ENCODE assay signal across 17 cellular contexts in genomic region chr16:11029948-11030347, GRCh38.
DNase-seq lines count a peak whose midpoint lies in the region; ATAC-seq and TF ChIP-seq lines count a peak whose summit lies in the region.
"Had no signal": no experiment of that assay in that cellular context is flagged by ENCODE, and none has a peak within 500 bp of the region (broad histone marks: within the 10 kb centered on the region; RNA-seq: fewer than 3 reads in every experiment).

No MANE protein-coding gene starts in this region.

- H3K36me3 ChIP-seq in PC-3 (ENCODE audit: low read depth, low read length) = peaks cover 9% of the 10 kb centered on the region

- no peak overlapping the region for H3K4me3 Mint-ChIP-seq in stimulated activated memory B cell treated with anti-CD40 and anti-IgM and Interleukin-4, amounts not matched to agents 10 μg/mL and 1 μg/mL and 100 μg/mL, for 72 hours
- H3K4me3 Mint-ChIP-seq in activated T-helper 1 cell treated with anti-CD3 and anti-CD28 coated beads, Interleukin-12 subunit alpha, Interleukin-12 subunit beta, Interleukin-2, Interleukin-4 antibody, amounts not matched to agents 30 ng/mL and 10 ng/mL and 1 ng/mL, durations not matched to agents 14 hours and 24 hours and 36 hours = no peak overlapping the region
- H3K4me3 Mint-ChIP-seq: B cell; CD4-positive, CD25-positive, alpha-beta regulatory T cell had no signal

- H3F3A ChIP-seq in PC-3 (ENCODE audit: low read length, unreplicated experiment) = no peaks in the 10 kb centered on the region

- TF ChIP-seq CTCF in PC-3 (conservative IDR thresholded peaks at IDR 0.05; ENCODE audit: low read depth, low read length) (no peak), fibroblast of the aortic adventitia (IDR thresholded peaks at IDR 0.05; ENCODE audit: insufficient read depth, low read length) (no peak)

- no peaks in the 10 kb centered on the region for H3K9me3 ChIP-seq in PC-3 (ENCODE audit: low read length)
- H3K9me3 ChIP-seq: Caco-2, SJSA1 had no signal

- H3K4me1 ChIP-seq in PC-3 (ENCODE audit: insufficient read depth, low read length) = peaks cover 37% of the 10 kb centered on the region
- H3K4me1 ChIP-seq: Caco-2, HAP-1 had no signal

- H3K4me3 ChIP-seq in PC-3 (ENCODE audit: low read length) (no peak overlapping the region), fibroblast of the aortic adventitia (ENCODE audit: low read depth, low read length) (no peak overlapping the region)
- H3K4me3 ChIP-seq: HAP-1, SJSA1 had no signal

- H3K9me2 ChIP-seq in PC-3 (replicated peaks; ENCODE audit: low read length) = no peaks in the 10 kb centered on the region

- CTCF ChIA-PET in PC-3 (lab: Charles Lee) = no interaction called here

- intact Hi-C loops in PC-3 (cut with micrococcal nuclease) = no loop called here
- intact Hi-C loops in activated T-helper 1 cell treated with anti-CD3 and anti-CD28 coated beads, Interleukin-12 subunit alpha, Interleukin-12 subunit beta, Interleukin-2, Interleukin-4 antibody, amounts not matched to agents 30 ng/mL and 10 ng/mL and 1 ng/mL, durations not matched to agents 14 hours and 24 hours and 36 hours (cut with micrococcal nuclease) = no loop called here

- H3K36me3 Mint-ChIP-seq in stimulated activated memory B cell treated with anti-CD40 and anti-IgM and Interleukin-4, amounts not matched to agents 10 μg/mL and 1 μg/mL and 100 μg/mL, for 72 hours = peaks cover 100% of the 10 kb centered on the region
- peaks cover 88% of the 10 kb centered on the region for H3K36me3 Mint-ChIP-seq in activated T-helper 1 cell treated with anti-CD3 and anti-CD28 coated beads, Interleukin-12 subunit alpha, Interleukin-12 subunit beta, Interleukin-2, Interleukin-4 antibody, amounts not matched to agents 30 ng/mL and 10 ng/mL and 1 ng/mL, durations not matched to agents 14 hours and 24 hours and 36 hours (ENCODE audit: low read depth)

- POLR2A ChIA-PET in PC-3 (lab: Charles Lee; ENCODE audit: unreplicated experiment) = no interaction called here

- no peaks in the 10 kb centered on the region for H4K20me1 ChIP-seq in PC-3 (ENCODE audit: low read length)

- H3K4me2 ChIP-seq in PC-3 (ENCODE audit: low read length) = peak overlapping the region; percentile 26

- peak overlapping the region; percentile 14 for H3K27ac Mint-ChIP-seq in stimulated activated memory B cell treated with anti-CD40 and anti-IgM and Interleukin-4, amounts not matched to agents 10 μg/mL and 1 μg/mL and 100 μg/mL, for 72 hours
- no peak overlapping the region for H3K27ac Mint-ChIP-seq in activated T-helper 1 cell treated with anti-CD3 and anti-CD28 coated beads, Interleukin-12 subunit alpha, Interleukin-12 subunit beta, Interleukin-2, Interleukin-4 antibody, amounts not matched to agents 30 ng/mL and 10 ng/mL and 1 ng/mL, durations not matched to agents 14 hours and 24 hours and 36 hours
- H3K27ac Mint-ChIP-seq: B cell had no signal

- H3K79me2 ChIP-seq in PC-3 (ENCODE audit: low read length) = no peaks in the 10 kb centered on the region

- H2AFZ ChIP-seq in PC-3 (ENCODE audit: low read length) = no peak overlapping the region

- BruUV-seq in PC-3 (replicated peaks; lab: Mats Ljungman, UMichigan) = no TSS peak

- H3K27ac ChIP-seq in PC-3 (ENCODE audit: low read length) = peak overlapping the region; percentile 57
- H3K27ac ChIP-seq: RWPE1, SJSA1 had no signal

- H3K9ac ChIP-seq in PC-3 (ENCODE audit: low read length) = no peak overlapping the region

- peak; percentile 28 for DNase-seq in ELR (ENCODE audit: low read depth)
- peak; percentile 81 for DNase-seq in PC-3
- DNase-seq in fibroblast of the aortic adventitia (ENCODE audit: low read depth) = peak; percentile 27
- no peak for DNase-seq in MV-4-11 (lab: John Stamatoyannopoulos, UW)
- no peak for DNase-seq in mesenteric fat pad (ENCODE audit: low spot score)
- no peak for DNase-seq in activated T-helper 1 cell treated with anti-CD3 and anti-CD28 coated beads, Interleukin-12 subunit alpha, Interleukin-12 subunit beta, Interleukin-2, Interleukin-4 antibody, amounts not matched to agents 30 ng/mL and 10 ng/mL and 1 ng/mL, durations not matched to agents 14 hours and 24 hours and 36 hours (ENCODE audit: low spot score)
- DNase-seq: ACHN; Caco-2; CD4-positive, CD25-positive, alpha-beta regulatory T cell; NCI-H187; NCI-H226; NCI-H524 treated with DMSO at 0.1 percent for 48 hours had no signal

- peaks cover 7% of the 10 kb centered on the region for H3K4me1 Mint-ChIP-seq in stimulated activated memory B cell treated with anti-CD40 and anti-IgM and Interleukin-4, amounts not matched to agents 10 μg/mL and 1 μg/mL and 100 μg/mL, for 72 hours
- H3K4me1 Mint-ChIP-seq in activated T-helper 1 cell treated with anti-CD3 and anti-CD28 coated beads, Interleukin-12 subunit alpha, Interleukin-12 subunit beta, Interleukin-2, Interleukin-4 antibody, amounts not matched to agents 30 ng/mL and 10 ng/mL and 1 ng/mL, durations not matched to agents 14 hours and 24 hours and 36 hours (ENCODE audit: low read depth) = peaks cover 46% of the 10 kb centered on the region
- H3K4me1 Mint-ChIP-seq: B cell had no signal

- peak; percentile 74 for ATAC-seq in PC-3
- no peak for ATAC-seq in stimulated activated memory B cell treated with anti-CD40 and anti-IgM and Interleukin-4, amounts not matched to agents 10 μg/mL and 1 μg/mL and 100 μg/mL, for 72 hours

- no peaks in the 10 kb centered on the region for H3K27me3 Mint-ChIP-seq in stimulated activated memory B cell treated with anti-CD40 and anti-IgM and Interleukin-4, amounts not matched to agents 10 μg/mL and 1 μg/mL and 100 μg/mL, for 72 hours
- no peaks in the 10 kb centered on the region for H3K27me3 Mint-ChIP-seq in activated T-helper 1 cell treated with anti-CD3 and anti-CD28 coated beads, Interleukin-12 subunit alpha, Interleukin-12 subunit beta, Interleukin-2, Interleukin-4 antibody, amounts not matched to agents 30 ng/mL and 10 ng/mL and 1 ng/mL, durations not matched to agents 14 hours and 24 hours and 36 hours (ENCODE audit: insufficient read depth)
- H3K27me3 Mint-ChIP-seq: B cell; CD4-positive, CD25-positive, alpha-beta regulatory T cell had no signal

- peaks cover 12% of the 10 kb centered on the region for H3K9me3 Mint-ChIP-seq in stimulated activated memory B cell treated with anti-CD40 and anti-IgM and Interleukin-4, amounts not matched to agents 10 μg/mL and 1 μg/mL and 100 μg/mL, for 72 hours
- H3K9me3 Mint-ChIP-seq in activated T-helper 1 cell treated with anti-CD3 and anti-CD28 coated beads, Interleukin-12 subunit alpha, Interleukin-12 subunit beta, Interleukin-2, Interleukin-4 antibody, amounts not matched to agents 30 ng/mL and 10 ng/mL and 1 ng/mL, durations not matched to agents 14 hours and 24 hours and 36 hours = peaks cover 39% of the 10 kb centered on the region

- H3K27me3 ChIP-seq in PC-3 (ENCODE audit: low read length) = no peaks in the 10 kb centered on the region
- H3K27me3 ChIP-seq: SJSA1 had no signal

Comparison
In these comparisons a context has a peak if more than half of its experiments do, and no peak if none do; other contexts are left out.
1. DNase-seq: peak in ELR (single experiment), PC-3 (single experiment) and fibroblast of the aortic adventitia (single experiment); none in MV-4-11 (single experiment), mesenteric fat pad (single experiment) and activated T-helper 1 cell treated with anti-CD3 and anti-CD28 coated beads, Interleukin-12 subunit alpha, Interleukin-12 subunit beta, Interleukin-2, Interleukin-4 antibody, amounts not matched to agents 30 ng/mL and 10 ng/mL and 1 ng/mL, durations not matched to agents 14 hours and 24 hours and 36 hours (single experiment).